ENCODE assay signal across 22 cellular contexts in the genomic region with DNA sequence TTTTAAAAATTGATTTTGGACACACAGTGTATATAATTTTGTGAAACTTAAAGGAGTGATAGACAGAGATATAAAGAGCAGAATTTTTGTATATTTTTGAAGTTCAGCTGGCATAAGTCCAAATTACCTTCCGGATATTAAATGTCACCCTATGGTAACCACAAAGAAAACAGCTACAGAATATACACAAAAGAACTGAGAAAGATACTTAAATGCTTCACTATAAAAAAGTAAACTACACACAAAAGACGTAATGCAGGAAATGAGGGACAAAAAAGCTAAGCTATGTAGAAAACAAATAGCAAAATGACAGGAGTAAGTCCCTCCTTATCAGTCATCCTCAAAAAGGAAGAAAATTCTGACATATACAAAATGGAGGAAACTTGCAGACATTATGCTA. TPM values are rescaled to one million over a fixed set of nuclear protein-coding genes. Genes with fewer than 3 reads are reported as not detected.
DNase-seq lines count a peak whose midpoint lies in the region; ATAC-seq and TF ChIP-seq lines count a peak whose summit lies in the region.
"Had no signal": no experiment of that assay in that cellular context is flagged by ENCODE, and none has a peak within 500 bp of the region (broad histone marks: within the 10 kb centered on the region; RNA-seq: fewer than 3 reads in every experiment).

No MANE protein-coding gene starts in this region.

- TF ChIP-seq POLR2A in esophagus muscularis mucosa (IDR thresholded peaks at IDR 0.05; ENCODE audit: low read depth) = no peak

- POLR2A ChIA-PET in activated CD4-positive, alpha-beta T cell treated with anti-CD3 and anti-CD28 coated beads for 36 hours (lab: Charles Lee) = no interaction called here

- intact Hi-C loops in activated CD4-positive, alpha-beta T cell treated with anti-CD3 and anti-CD28 coated beads for 36 hours (cut with DNase I, micrococcal nuclease) = no loop called here
- intact Hi-C loops in natural killer cell (cut with micrococcal nuclease) (no loop called here), esophagus muscularis mucosa (cut with DNase I) (no loop called here)

- H3K4me3 Mint-ChIP-seq in activated CD4-positive, alpha-beta T cell treated with anti-CD3 and anti-CD28 coated beads for 36 hours = no peak overlapping the region
- peak overlapping the region; percentile 18 for H3K4me3 Mint-ChIP-seq in activated T-helper 17 cell treated with anti-CD3 and anti-CD28 coated beads, Interleukin-2, amount 50 U/mL, for 72 hours
- H3K4me3 Mint-ChIP-seq in natural killer cell = peak overlapping the region; percentile 62
- H3K4me3 Mint-ChIP-seq: activated CD4-positive, alpha-beta memory T cell treated with anti-CD3 and anti-CD28 coated beads, Interleukin-2, amount 10 ng/mL, durations not matched to agents 7 days and 5 days; B cell; dendritic cell treated with granulocyte-macrophage colony-stimulating factor and Interleukin-4, amounts not matched to agents 40 ng/mL and 50 ng/mL, for 4 days; H9; type B pancreatic cell had no signal

- H3K9me3 ChIP-seq in DND-41 (ENCODE audit: insufficient read depth, low read length, severe bottlenecking) (peaks cover 11% of the 10 kb centered on the region), esophagus muscularis mucosa (peaks cover 0 to 11% (median 0%) of the 10 kb centered on the region in 4 donors)
- H3K9me3 ChIP-seq: SJSA1 had no signal

- DNase-seq in activated CD4-positive, alpha-beta T cell treated with anti-CD3 and anti-CD28 coated beads for 36 hours = no peak
- no peak for DNase-seq in activated CD4-positive, alpha-beta T cell treated with anti-CD3 and anti-CD28 coated beads for 4 hours
- DNase-seq in DND-41 (no peak), natural killer cell (no peak), T1000 (lab: John Stamatoyannopoulos, UW) (no peak), esophagus muscularis mucosa (ENCODE audit: extremely low spot score) (no peak), Kasumi-1 (lab: John Stamatoyannopoulos, UW) (no peak)
- DNase-seq: activated CD4-positive, alpha-beta memory T cell treated with anti-CD3 and anti-CD28 coated beads, Interleukin-2, amount 10 ng/mL, durations not matched to agents 7 days and 5 days; amniotic stem cell; H9; IMR-90; left cardiac atrium; mesendoderm; NCI-H1436 treated with DMSO at 0.1 percent for 48 hours; NCI-H524; stimulated activated CD4-positive, alpha-beta T cell treated with anti-CD3 and anti-CD28 coated beads, Interleukin-12 subunit alpha, Interleukin-12 subunit beta, amount 100 ng/mL, for 4 hours had no signal

- peak overlapping the region; percentile 31 for H3K9ac ChIP-seq in DND-41 (ENCODE audit: low read depth, low read length)

- no peak for TF ChIP-seq EP300 in esophagus muscularis mucosa (IDR thresholded peaks at IDR 0.05)

- 78% methylated on average over 2 of the region's 2 CpGs for WGBS in esophagus muscularis mucosa

- peak overlapping the region; percentile 51 for H3K4me2 ChIP-seq in DND-41 (ENCODE audit: insufficient read depth, low read length)

- no peaks in the 10 kb centered on the region for H3K27me3 Mint-ChIP-seq in activated CD4-positive, alpha-beta T cell treated with anti-CD3 and anti-CD28 coated beads for 36 hours
- no peaks in the 10 kb centered on the region for H3K27me3 Mint-ChIP-seq in activated T-helper 17 cell treated with anti-CD3 and anti-CD28 coated beads, Interleukin-2, amount 50 U/mL, for 72 hours
- no peaks in the 10 kb centered on the region for H3K27me3 Mint-ChIP-seq in natural killer cell (ENCODE audit: low read depth in 2 of 2)
- H3K27me3 Mint-ChIP-seq: activated CD4-positive, alpha-beta memory T cell treated with anti-CD3 and anti-CD28 coated beads, Interleukin-2, amount 10 ng/mL, durations not matched to agents 7 days and 5 days; B cell; dendritic cell treated with granulocyte-macrophage colony-stimulating factor and Interleukin-4, amounts not matched to agents 40 ng/mL and 50 ng/mL, for 4 days; type B pancreatic cell had no signal

- H3K9me3 Mint-ChIP-seq in activated CD4-positive, alpha-beta T cell treated with anti-CD3 and anti-CD28 coated beads for 36 hours (ENCODE audit: low read depth) = peaks cover 13% of the 10 kb centered on the region
- H3K9me3 Mint-ChIP-seq in activated T-helper 17 cell treated with anti-CD3 and anti-CD28 coated beads, Interleukin-2, amount 50 U/mL, for 72 hours = peaks cover 5% of the 10 kb centered on the region
- H3K9me3 Mint-ChIP-seq in natural killer cell = peaks cover 0 to 3% of the 10 kb centered on the region in 2 donors

- peaks cover 31% of the 10 kb centered on the region for H3K4me1 Mint-ChIP-seq in activated CD4-positive, alpha-beta T cell treated with anti-CD3 and anti-CD28 coated beads for 36 hours
- peaks cover 21% of the 10 kb centered on the region for H3K4me1 Mint-ChIP-seq in activated T-helper 17 cell treated with anti-CD3 and anti-CD28 coated beads, Interleukin-2, amount 50 U/mL, for 72 hours
- H3K4me1 Mint-ChIP-seq in natural killer cell = peaks cover 28 to 36% of the 10 kb centered on the region in 2 donors

- ATAC-seq in activated CD4-positive, alpha-beta T cell treated with anti-CD3 and anti-CD28 coated beads for 36 hours = no peak
- ATAC-seq in DND-41 (ENCODE audit: insufficient read depth, low read depth) = peak; percentile 57
- no peak for ATAC-seq in activated T-helper 17 cell treated with anti-CD3 and anti-CD28 coated beads, Interleukin-2, amount 50 U/mL, for 72 hours (replicated peaks)
- peak; percentile 30 to 35 (median 34) for ATAC-seq in natural killer cell
- ATAC-seq: left cardiac atrium had no signal

- H3K27me3 ChIP-seq in DND-41 (ENCODE audit: insufficient read depth, low read length, poor library complexity) (no peaks in the 10 kb centered on the region), esophagus muscularis mucosa (no peaks in the 10 kb centered on the region)
- H3K27me3 ChIP-seq: right atrium auricular region, SJSA1 had no signal

- H3K4me3 ChIP-seq in DND-41 (ENCODE audit: low read depth in 1 of 2, low read length in 2 of 2) (peak overlapping the region in 1 of 2 experiments; percentile 16; a peak in 1 of 4 replicates), esophagus muscularis mucosa (no peak overlapping the region)
- H3K4me3 ChIP-seq: right atrium auricular region, SJSA1 had no signal

- H2AFZ ChIP-seq in DND-41 (ENCODE audit: low read depth, low read length) = peak overlapping the region; percentile 43

- CTCF ChIA-PET in activated CD4-positive, alpha-beta T cell treated with anti-CD3 and anti-CD28 coated beads for 36 hours (lab: Charles Lee) = interaction anchor here (0.8 to 1.1 kb wide), 3 partner anchors 12 to 120 kb away, joined by 3 to 5 read pairs (median 3); no protein-coding TSS in a partner anchor

- H3K27ac Mint-ChIP-seq in activated CD4-positive, alpha-beta T cell treated with anti-CD3 and anti-CD28 coated beads for 36 hours = peak overlapping the region; percentile 10
- H3K27ac Mint-ChIP-seq in activated T-helper 17 cell treated with anti-CD3 and anti-CD28 coated beads, Interleukin-2, amount 50 U/mL, for 72 hours = peak overlapping the region; percentile 49
- H3K27ac Mint-ChIP-seq in natural killer cell = peak overlapping the region; percentile 90 to 96
- H3K27ac Mint-ChIP-seq: activated CD4-positive, alpha-beta memory T cell treated with anti-CD3 and anti-CD28 coated beads, Interleukin-2, amount 10 ng/mL, durations not matched to agents 7 days and 5 days; B cell; dendritic cell treated with granulocyte-macrophage colony-stimulating factor and Interleukin-4, amounts not matched to agents 40 ng/mL and 50 ng/mL, for 4 days; H9; type B pancreatic cell had no signal

- H3K27ac ChIP-seq in DND-41 (ENCODE audit: low read length) = peak overlapping the region; percentile 67
- no peak overlapping the region for H3K27ac ChIP-seq in esophagus muscularis mucosa (replicated peaks in 1 of 4)
- H3K27ac ChIP-seq: right atrium auricular region, SJSA1 had no signal

- TF ChIP-seq CTCF in DND-41 (IDR thresholded peaks at IDR 0.05; ENCODE audit: borderline replicate concordance, extremely low read depth, low read length, poor library complexity, severe bottlenecking) = no peak
- no peak for TF ChIP-seq CTCF in natural killer cell (IDR thresholded peaks at IDR 0.05)
- TF ChIP-seq CTCF in esophagus muscularis mucosa (IDR thresholded peaks at IDR 0.05) = no peak

- H4K20me1 ChIP-seq in DND-41 (ENCODE audit: insufficient read depth, low read length) = no peaks in the 10 kb centered on the region

- H3K4me1 ChIP-seq in DND-41 (ENCODE audit: insufficient read depth, low read length) = peaks cover 26% of the 10 kb centered on the region
- H3K4me1 ChIP-seq in esophagus muscularis mucosa = peaks cover 0 to 20% (median 12%) of the 10 kb centered on the region in 4 donors
- H3K4me1 ChIP-seq: right atrium auricular region, SJSA1 had no signal

- no peaks in the 10 kb centered on the region for H3K79me2 ChIP-seq in DND-41 (ENCODE audit: insufficient read depth, low read length)

- H3K36me3 Mint-ChIP-seq in activated CD4-positive, alpha-beta T cell treated with anti-CD3 and anti-CD28 coated beads for 36 hours (ENCODE audit: low read depth) = peaks cover 52% of the 10 kb centered on the region
- H3K36me3 Mint-ChIP-seq in activated T-helper 17 cell treated with anti-CD3 and anti-CD28 coated beads, Interleukin-2, amount 50 U/mL, for 72 hours (ENCODE audit: low read depth) = peaks cover 30% of the 10 kb centered on the region
- peaks cover 32% of the 10 kb centered on the region for H3K36me3 Mint-ChIP-seq in natural killer cell

- H3K36me3 ChIP-seq in DND-41 (ENCODE audit: insufficient read depth, low read length) = peaks cover 18% of the 10 kb centered on the region
- H3K36me3 ChIP-seq in esophagus muscularis mucosa = peaks cover 10 to 27% (median 14%) of the 10 kb centered on the region in 4 donors
- H3K36me3 ChIP-seq: right atrium auricular region had no signal

RNA-seq across cellular contexts. Expression of a gene that starts 29.4 kb away (rescaled TPM):
- 1 to 10 TPM; 2.7 to 3.0 TPM for total RNA-seq in activated CD4-positive, alpha-beta T cell treated with anti-CD3 and anti-CD28 coated beads for 36 hours
- 1 to 10 TPM; 2.9 to 4.1 TPM for total RNA-seq in activated T-helper 17 cell treated with anti-CD3 and anti-CD28 coated beads, Interleukin-2, amount 50 U/mL, for 72 hours
- total RNA-seq in natural killer cell (10 to 100 TPM; 14.0 to 16.5 (median 14.4) TPM), esophagus muscularis mucosa (10 to 100 TPM; 13.8 to 25.0 (median 17.9) TPM)

Comparison
In these comparisons a context has a peak if more than half of its experiments do, and no peak if none do; other contexts are left out.
1. ATAC-seq: peak in DND-41 (single experiment) and natural killer cell (3 of 3); none in activated CD4-positive, alpha-beta T cell treated with anti-CD3 and anti-CD28 coated beads for 36 hours (single experiment) and activated T-helper 17 cell treated with anti-CD3 and anti-CD28 coated beads, Interleukin-2, amount 50 U/mL, for 72 hours (single experiment).
2. H3K27ac Mint-ChIP-seq: peak in every context shown above with its lines; median percentile 93 in natural killer cell; 49 in activated T-helper 17 cell treated with anti-CD3 and anti-CD28 coated beads, Interleukin-2, amount 50 U/mL, for 72 hours; 10 in activated CD4-positive, alpha-beta T cell treated with anti-CD3 and anti-CD28 coated beads for 36 hours.